In genomic region chr7:126411032-126411820, GRCh38 we compare ENCODE assay signal across 15 cellular contexts.
DNase-seq lines count a peak whose midpoint lies in the region; ATAC-seq, FAIRE-seq and TF ChIP-seq lines count a peak whose summit lies in the region.
"Had no signal": no experiment of that assay in that cellular context is flagged by ENCODE, and none has a peak within 500 bp of the region (broad histone marks: within the 10 kb centered on the region; RNA-seq: fewer than 3 reads in every experiment).

No MANE protein-coding gene starts in this region.

- DNase-seq in NCI-H2196 (lab: John Stamatoyannopoulos, UW; ENCODE audit: unreplicated experiment) (peak; percentile 6), NCI-H2196 treated with DMSO at 0.1 percent for 48 hours (lab: John Stamatoyannopoulos, UW; ENCODE audit: unreplicated experiment) (no peak), H4 (ENCODE audit: low spot score) (peak; percentile 20), pancreas (no peak), HAP-1 (ENCODE audit: low spot score in 2 of 2) (no peak)
- no peak for DNase-seq in naive thymus-derived CD4-positive, alpha-beta T cell
- DNase-seq: cortex of kidney, foreskin melanocyte, NCI-H2029, SHP77 treated with DMSO at 0.1 percent for 48 hours had no signal

- peak overlapping the region in 1 of 10 donors; percentile 20 for H3K4me3 Mint-ChIP-seq in naive thymus-derived CD4-positive, alpha-beta T cell

- H3K9me3 ChIP-seq in pancreas (no peaks in the 10 kb centered on the region), HAP-1 (no peaks in the 10 kb centered on the region)
- H3K9me3 ChIP-seq in naive thymus-derived CD4-positive, alpha-beta T cell (ENCODE audit: control insufficient read depth in 2 of 3, low read length in 3 of 3), result no peaks in the 10 kb centered on the region
- H3K9me3 ChIP-seq: neutrophil had no signal

- H3K4me3 ChIP-seq in pancreas (no peak overlapping the region), HAP-1 (no peak overlapping the region)
- no peak overlapping the region for H3K4me3 ChIP-seq in naive thymus-derived CD4-positive, alpha-beta T cell (ENCODE audit: low read length)

- H3K4me1 ChIP-seq in pancreas, result no peaks in the 10 kb centered on the region
- no peaks in the 10 kb centered on the region for H3K4me1 ChIP-seq in naive thymus-derived CD4-positive, alpha-beta T cell (ENCODE audit: control insufficient read depth in 2 of 2, insufficient read depth in 2 of 2, low read length in 2 of 2)
- no peaks in the 10 kb centered on the region for H3K4me1 ChIP-seq in HAP-1

- H3K27ac Mint-ChIP-seq in naive thymus-derived CD4-positive, alpha-beta T cell, result no peak overlapping the region

- H3K27ac ChIP-seq in pancreas, result no peak overlapping the region
- H3K27ac ChIP-seq in naive thymus-derived CD4-positive, alpha-beta T cell (ENCODE audit: low read depth, low read length), result no peak overlapping the region
- H3K27ac ChIP-seq: 22Rv1, neutrophil had no signal

- WGBS in pancreas, 2 donors, result 27 to 75% methylated on average over 1 to 3 of the region's 3 CpGs

- CTCF ChIA-PET in naive thymus-derived CD4-positive, alpha-beta T cell (lab: Charles Lee), result no interaction called here

- no peak for TF ChIP-seq CTCF in pancreas (IDR thresholded peaks at IDR 0.05)

- no peaks in the 10 kb centered on the region for H3K27me3 Mint-ChIP-seq in naive thymus-derived CD4-positive, alpha-beta T cell

- H3K36me3 ChIP-seq in pancreas (no peaks in the 10 kb centered on the region), HAP-1 (replicated peaks) (no peaks in the 10 kb centered on the region)
- H3K36me3 ChIP-seq in naive thymus-derived CD4-positive, alpha-beta T cell (ENCODE audit: control insufficient read depth in 2 of 3, insufficient read depth in 3 of 3, low read length in 3 of 3), result no peaks in the 10 kb centered on the region
- H3K36me3 ChIP-seq: neutrophil had no signal

- no peaks in the 10 kb centered on the region for H3K36me3 Mint-ChIP-seq in naive thymus-derived CD4-positive, alpha-beta T cell

- no peak for FAIRE-seq in pancreas (lab: Jason Lieb, UNC)

- peak; percentile 30 for ATAC-seq in HG03558 (IDR thresholded peaks at IDR 0.05; ENCODE audit: extremely low read depth, unreplicated experiment)
- peak in 3 of 4 donors; percentile 29 to 55 (median 35) for ATAC-seq in pancreas
- no peak for ATAC-seq in naive thymus-derived CD4-positive, alpha-beta T cell
- ATAC-seq in GM18520 (IDR thresholded peaks at IDR 0.05; ENCODE audit: unreplicated experiment), result no peak
- ATAC-seq: activated CD4-positive, CD25-positive, alpha-beta regulatory T cell treated with anti-CD3 and anti-CD28 coated beads, Interleukin-2, amount 50 U/mL, for 24 hours had no signal

- in situ Hi-C loops in HAP-1 (cut with MboI; ENCODE audit: low sequenced_read_pairs), result no loop called here

- H3K4me1 Mint-ChIP-seq in naive thymus-derived CD4-positive, alpha-beta T cell, result no peaks in the 10 kb centered on the region

- H3K27me3 ChIP-seq in pancreas (no peaks in the 10 kb centered on the region), HAP-1 (ENCODE audit: low read depth) (no peaks in the 10 kb centered on the region)
- H3K27me3 ChIP-seq in naive thymus-derived CD4-positive, alpha-beta T cell (ENCODE audit: control insufficient read depth in 2 of 2, insufficient read depth in 2 of 2, low read length in 2 of 2), result no peaks in the 10 kb centered on the region
- H3K27me3 ChIP-seq: neutrophil had no signal

- POLR2A ChIA-PET in naive thymus-derived CD4-positive, alpha-beta T cell (lab: Charles Lee), result no interaction called here

- peaks cover 0 to 5% (median 2%) of the 10 kb centered on the region in 11 donors for H3K9me3 Mint-ChIP-seq in naive thymus-derived CD4-positive, alpha-beta T cell

- intact Hi-C loops in pancreas (cut with DNase I), result no loop called here
- intact Hi-C loops in naive thymus-derived CD4-positive, alpha-beta T cell (cut with micrococcal nuclease), result no loop called here

Comparison
In these comparisons a context has a peak if more than half of its experiments do, and no peak if none do; other contexts are left out.
1. DNase-seq: peak in NCI-H2196 (single experiment) and H4 (single experiment); none in NCI-H2196 treated with DMSO at 0.1 percent for 48 hours (single experiment), pancreas (0 of 6), naive thymus-derived CD4-positive, alpha-beta T cell (0 of 9) and HAP-1 (0 of 2).
2. ATAC-seq: peak in HG03558 (single experiment) and pancreas (3 of 4); none in naive thymus-derived CD4-positive, alpha-beta T cell (single experiment) and GM18520 (single experiment).